In genomic region chr5:95222836-95223235, GRCh38 we compare ENCODE assay signal across 8 cellular contexts.
"Had no signal": no experiment of that assay in that cellular context is flagged by ENCODE, and none has a peak within 500 bp of the region (broad histone marks: within the 10 kb centered on the region; RNA-seq: fewer than 3 reads in every experiment).

No MANE protein-coding gene starts in this region.

- H3K36me3 Mint-ChIP-seq: IgD-negative memory B cell had no signal

- H3K4me1 Mint-ChIP-seq: IgD-negative memory B cell had no signal

- H3K27me3 Mint-ChIP-seq: IgD-negative memory B cell had no signal

- DNase-seq: IMR-90, KBM-7, KG1 had no signal

- H3K27ac ChIP-seq: HL-60, KMS-11 had no signal

- FAIRE-seq: HepG2, HTR-8/SVneo had no signal

- ATAC-seq: HepG2 had no signal

- H3K9ac ChIP-seq: KMS-11 had no signal

- H3K4me3 Mint-ChIP-seq: IgD-negative memory B cell had no signal

- H3K4me2 ChIP-seq: KMS-11 had no signal

- H3K27ac Mint-ChIP-seq: IgD-negative memory B cell had no signal
